Comparison of ENCODE assay signal across 8 cellular contexts in genomic region chr16:29900102-29900887, GRCh38. TPM values are rescaled to one million over a fixed set of nuclear protein-coding genes. Genes with fewer than 3 reads are reported as not detected.
DNase-seq lines count a peak whose midpoint lies in the region; ATAC-seq and TF ChIP-seq lines count a peak whose summit lies in the region.

Gene ASPHD1 (plus strand): TSS chr16:29900488. CDS start chr16:29900972, 484 bp downstream.

- DNase-seq in 8988T (peak; percentile 56), SHP77 (lab: John Stamatoyannopoulos, UW) (peak; percentile 92 to 96), glutamatergic neuron (peak; percentile 83), nucleus accumbens (lab: John Stamatoyannopoulos, UW) (peak; percentile 69 to 100 (median 90)), thoracic aorta (ENCODE audit: low spot score) (peak; percentile 36)
- peak in 1 of 2 donors; percentile 83 for DNase-seq in activated naive CD4-positive, alpha-beta T cell treated with anti-CD3 and anti-CD28 coated beads, Interleukin-2, amount 50 U/mL, for 72 hours (ENCODE audit: low spot score in 2 of 2)

- peaks cover 5 to 11% of the 10 kb centered on the region in 2 donors for H3K4me1 ChIP-seq in thoracic aorta (ENCODE audit: control insufficient read depth in 1 of 2, low read depth in 2 of 2)

- no peak for TF ChIP-seq CTCF in glutamatergic neuron (IDR thresholded peaks at IDR 0.05; ENCODE audit: partially characterized antibody, unreplicated experiment)
- no peak for TF ChIP-seq CTCF in thoracic aorta (IDR thresholded peaks at IDR 0.05)

- H3K9me3 Mint-ChIP-seq in IgD-negative memory B cell (no peaks in the 10 kb centered on the region), glutamatergic neuron (ENCODE audit: unreplicated experiment) (peaks cover 14% of the 10 kb centered on the region)
- H3K9me3 Mint-ChIP-seq in activated naive CD4-positive, alpha-beta T cell treated with anti-CD3 and anti-CD28 coated beads, Interleukin-2, amount 50 U/mL, for 72 hours = no peaks in the 10 kb centered on the region

- H3K27ac Mint-ChIP-seq in IgD-negative memory B cell (no peak within 1 kb of the TSS), glutamatergic neuron (ENCODE audit: unreplicated experiment) (peak within 1 kb of the TSS; percentile 96)
- H3K27ac Mint-ChIP-seq in activated naive CD4-positive, alpha-beta T cell treated with anti-CD3 and anti-CD28 coated beads, Interleukin-2, amount 50 U/mL, for 72 hours = no peak within 1 kb of the TSS

- ATAC-seq in GM18511 (IDR thresholded peaks at IDR 0.05; ENCODE audit: unreplicated experiment) (peak; percentile 60), thoracic aorta (ENCODE audit: insufficient number of reproducible peaks, low FRiP score, low read depth) (no peak)
- ATAC-seq in activated naive CD4-positive, alpha-beta T cell treated with anti-CD3 and anti-CD28 coated beads, Interleukin-2, amount 50 U/mL, for 72 hours = peak; percentile 86 to 90

- H3K36me3 Mint-ChIP-seq in IgD-negative memory B cell (peaks cover 2% of the 10 kb centered on the region), glutamatergic neuron (ENCODE audit: unreplicated experiment) (peaks cover 4% of the 10 kb centered on the region)
- H3K36me3 Mint-ChIP-seq in activated naive CD4-positive, alpha-beta T cell treated with anti-CD3 and anti-CD28 coated beads, Interleukin-2, amount 50 U/mL, for 72 hours = no peaks in the 10 kb centered on the region

- no peak within 1 kb of the TSS for H3K27ac ChIP-seq in thoracic aorta

- no peaks in the 10 kb centered on the region for H3K9me3 ChIP-seq in thoracic aorta

- peak within 1 kb of the TSS; percentile 71 for H3K4me3 ChIP-seq in thoracic aorta

- H3K27me3 Mint-ChIP-seq in IgD-negative memory B cell = peaks cover 22% of the 10 kb centered on the region
- H3K27me3 Mint-ChIP-seq in glutamatergic neuron (ENCODE audit: unreplicated experiment) = peaks cover 7% of the 10 kb centered on the region

- peaks cover 11% of the 10 kb centered on the region for H3K27me3 ChIP-seq in thoracic aorta (replicated peaks; ENCODE audit: insufficient read depth)

- H3K4me3 Mint-ChIP-seq in IgD-negative memory B cell (peak within 1 kb of the TSS in 3 of 4 donors; percentile 62 to 71 (median 63)), glutamatergic neuron (ENCODE audit: unreplicated experiment) (peak within 1 kb of the TSS; percentile 99)

- H3K36me3 ChIP-seq in thoracic aorta = no peaks in the 10 kb centered on the region

- H3K4me1 Mint-ChIP-seq in IgD-negative memory B cell (peaks cover 0 to 5% (median 5%) of the 10 kb centered on the region in 3 donors), glutamatergic neuron (ENCODE audit: low read depth, unreplicated experiment) (peaks cover 21% of the 10 kb centered on the region)

RNA-seq across cellular contexts. Expression of gene ASPHD1, which starts in this region (rescaled TPM):
- not detected for polyA plus RNA-seq in IgD-negative memory B cell
- 1 to 10 TPM; 1.4 to 3.8 TPM for total RNA-seq in activated naive CD4-positive, alpha-beta T cell treated with anti-CD3 and anti-CD28 coated beads, Interleukin-2, amount 50 U/mL, for 72 hours
- total RNA-seq in glutamatergic neuron (ENCODE audit: unreplicated experiment) (56.4 TPM), thoracic aorta (under 1 TPM in 1 of 2 donors, not detected in 1; 0.27 TPM)

Comparison
In these comparisons a context has a peak if more than half of its experiments do, and no peak if none do; other contexts are left out.
1. RNA of gene ASPHD1 (total RNA-seq): 56.4 TPM in glutamatergic neuron (single experiment); 1.4 to 3.8 TPM in activated naive CD4-positive, alpha-beta T cell treated with anti-CD3 and anti-CD28 coated beads, Interleukin-2, amount 50 U/mL, for 72 hours and 0.27 TPM in thoracic aorta; every median in the first group is over 10 times any median in the second.
2. Peak in DNase-seq and H3K4me3 ChIP-seq in thoracic aorta; RNA of the gene not detected or under 1 TPM.